Comparison of ENCODE assay signal across 24 cellular contexts in the genomic region with DNA sequence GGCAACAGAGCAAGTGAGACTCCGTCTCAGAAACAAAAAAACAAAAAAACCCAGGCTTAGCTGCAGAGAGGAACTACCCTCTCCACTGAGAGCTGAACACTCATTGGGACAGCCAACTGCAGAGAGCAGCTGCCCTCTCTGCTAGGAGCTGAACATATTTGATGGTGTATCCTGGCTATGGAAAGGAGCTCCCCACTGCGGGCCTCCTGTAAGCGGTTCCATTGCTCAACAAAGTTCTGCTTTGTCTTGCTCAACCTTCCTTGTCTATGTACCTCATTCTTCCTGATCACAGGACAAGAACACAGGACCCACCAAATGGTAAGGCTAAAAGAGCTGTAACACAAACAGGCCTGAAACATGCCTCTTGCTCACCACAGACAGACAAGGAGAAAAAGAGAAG.
DNase-seq lines count a peak whose midpoint lies in the region; ATAC-seq, FAIRE-seq and TF ChIP-seq lines count a peak whose summit lies in the region.
"Had no signal": no experiment of that assay in that cellular context is flagged by ENCODE, and none has a peak within 500 bp of the region (broad histone marks: within the 10 kb centered on the region; RNA-seq: fewer than 3 reads in every experiment).

No MANE protein-coding gene starts in this region.

- H3K4me1 ChIP-seq in HepG2 (ENCODE audit: insufficient read depth, low read length) (no peaks in the 10 kb centered on the region), right lobe of liver (no peaks in the 10 kb centered on the region), neuronal stem cell (ENCODE audit: control insufficient read depth in 2 of 2, insufficient read depth in 1 of 2, low read depth in 1 of 2, low read length in 2 of 2) (no peaks in the 10 kb centered on the region)
- H3K4me1 ChIP-seq: A549; BLaER1 treated with 17β-estradiol and CSF1 and Interleukin-3, amounts not matched to agents 10 nM and 100 nM; Caco-2 had no signal

- TF ChIP-seq EP300 in HepG2 (IDR thresholded peaks at IDR 0.05; ENCODE audit: low read depth in 2 of 2, low read length in 2 of 2) (no peak), HepG2 (CRISPR knock-in tag; IDR thresholded peaks at IDR 0.05; ENCODE audit: borderline replicate concordance) (no peak)

- no TSS peak for BruUV-seq in HepG2 (replicated peaks; lab: Mats Ljungman, UMichigan)

- no peak overlapping the region for H3K9ac ChIP-seq in HepG2 (ENCODE audit: insufficient read depth, low read depth, low read length)
- no peak overlapping the region for H3K9ac ChIP-seq in neuronal stem cell (ENCODE audit: low read depth, low read length, poor library complexity)
- H3K9ac ChIP-seq: BLaER1 treated with 17β-estradiol and CSF1 and Interleukin-3, amounts not matched to agents 10 nM and 100 nM had no signal

- no peak overlapping the region for H4K91ac ChIP-seq in neuronal stem cell (ENCODE audit: low read depth, low read length, poor library complexity)

- H3K27ac Mint-ChIP-seq in stimulated activated naive B cell treated with anti-CD40 and anti-IgM and Interleukin-4, amounts not matched to agents 10 μg/mL and 1 μg/mL and 100 μg/mL, for 72 hours, result no peak overlapping the region
- H3K27ac Mint-ChIP-seq: B cell; CD4-positive, alpha-beta T cell; CD8-positive, alpha-beta T cell had no signal

- DNase-seq in HepG2 (ENCODE audit: low spot score) (no peak), right lobe of liver (no peak), NB4 (ENCODE audit: low read depth) (peak; percentile 13), SKM-1 treated with dmso at 0.1 percent for 144 hours (lab: John Stamatoyannopoulos, UW; ENCODE audit: unreplicated experiment) (peak; percentile 63), neuronal stem cell (ENCODE audit: low spot score) (no peak), GM13977 (ENCODE audit: low spot score) (no peak), Right ventricle myocardium inferior (ENCODE audit: missing footprints) (no peak)
- no peak for DNase-seq in stimulated activated naive B cell treated with anti-CD40 and anti-IgM and Interleukin-4, amounts not matched to agents 10 μg/mL and 1 μg/mL and 100 μg/mL, for 72 hours
- DNase-seq: AML-193; Caco-2; Calu3; CD4-positive, alpha-beta T cell; CD8-positive, alpha-beta T cell; DMS79 treated with DMSO at 0.1 percent for 48 hours; GF-D8 had no signal

- peaks cover 9 to 21% of the 10 kb centered on the region in 2 donors for H3K9me3 Mint-ChIP-seq in stimulated activated naive B cell treated with anti-CD40 and anti-IgM and Interleukin-4, amounts not matched to agents 10 μg/mL and 1 μg/mL and 100 μg/mL, for 72 hours

- H3K4me2 ChIP-seq in HepG2 (ENCODE audit: low read depth, low read length) (no peak overlapping the region), neuronal stem cell (ENCODE audit: insufficient read depth, low read length, poor library complexity, severe bottlenecking) (no peak overlapping the region)
- H3K4me2 ChIP-seq: A549; BLaER1 treated with 17β-estradiol and CSF1 and Interleukin-3, amounts not matched to agents 10 nM and 100 nM had no signal

- no peak overlapping the region for H3K4me3 Mint-ChIP-seq in stimulated activated naive B cell treated with anti-CD40 and anti-IgM and Interleukin-4, amounts not matched to agents 10 μg/mL and 1 μg/mL and 100 μg/mL, for 72 hours
- H3K4me3 Mint-ChIP-seq: B cell; CD4-positive, alpha-beta T cell; CD8-positive, alpha-beta T cell had no signal

- H2BK12ac ChIP-seq in neuronal stem cell (ENCODE audit: low read length), result no peak overlapping the region

- H3K9me3 ChIP-seq in HepG2 (ENCODE audit: low read length) (no peaks in the 10 kb centered on the region), right lobe of liver (no peaks in the 10 kb centered on the region), neuronal stem cell (replicated peaks in 1 of 2; ENCODE audit: control insufficient read depth in 2 of 2, insufficient read depth in 1 of 2, low read depth in 1 of 2, low read length in 2 of 2) (no peaks in the 10 kb centered on the region)
- H3K9me3 ChIP-seq: Caco-2 had no signal

- no peak overlapping the region for H3K4me3 ChIP-seq in HepG2 (replicated peaks in 1 of 3; ENCODE audit: insufficient read depth in 1 of 3, low read depth in 2 of 3, low read length in 3 of 3)
- no peak overlapping the region for H3K4me3 ChIP-seq in right lobe of liver
- no peak overlapping the region for H3K4me3 ChIP-seq in NB4 (ENCODE audit: low read depth, low read length)
- H3K4me3 ChIP-seq in neuronal stem cell (ENCODE audit: low read length in 2 of 2), result no peak overlapping the region
- H3K4me3 ChIP-seq: A549; BLaER1 treated with 17β-estradiol and CSF1 and Interleukin-3, amounts not matched to agents 10 nM and 100 nM had no signal

- H2AFZ ChIP-seq in HepG2 (ENCODE audit: low read length) (no peak overlapping the region), neuronal stem cell (ENCODE audit: low read length) (no peak overlapping the region)

- CTCF ChIA-PET in HepG2 (lab: Yijun Ruan, JAX; ENCODE audit: low intra/inter-chr PET ratio, low total read pairs), result no interaction called here

- no peaks in the 10 kb centered on the region for H3K36me3 Mint-ChIP-seq in stimulated activated naive B cell treated with anti-CD40 and anti-IgM and Interleukin-4, amounts not matched to agents 10 μg/mL and 1 μg/mL and 100 μg/mL, for 72 hours
- H3K36me3 Mint-ChIP-seq: CD8-positive, alpha-beta T cell had no signal

- no peaks in the 10 kb centered on the region for H3K27me3 Mint-ChIP-seq in stimulated activated naive B cell treated with anti-CD40 and anti-IgM and Interleukin-4, amounts not matched to agents 10 μg/mL and 1 μg/mL and 100 μg/mL, for 72 hours
- H3K27me3 Mint-ChIP-seq: B cell; CD4-positive, alpha-beta T cell had no signal

- no peaks in the 10 kb centered on the region; the same call in 1 of the 2 replicates for H4K20me1 ChIP-seq in HepG2 (ENCODE audit: insufficient read depth, low read length)
- H4K20me1 ChIP-seq: BLaER1 treated with 17β-estradiol and CSF1 and Interleukin-3, amounts not matched to agents 10 nM and 100 nM had no signal

- H3K4ac ChIP-seq in neuronal stem cell (ENCODE audit: low read length), result no peak overlapping the region

- 25% methylated on average over 3 of the region's 3 CpGs for WGBS in HepG2 (ENCODE audit: low lambda C conversion rate)
- 77% methylated on average over 3 of the region's 3 CpGs for WGBS in right lobe of liver (ENCODE audit: insufficient coverage, low coverage, low lambda C conversion rate, missing lambda C conversion rate)
- no CpG with 5 or more reads among the region's 3 CpGs for WGBS in neuronal stem cell (ENCODE audit: extremely low coverage in 2 of 2, insufficient read length in 2 of 2, insufficient replicate concordance in 1 of 2), 2 donors

- H3K79me1 ChIP-seq in neuronal stem cell (ENCODE audit: low read depth, low read length), result no peaks in the 10 kb centered on the region

- no peak for TF ChIP-seq CTCF in HepG2 (CRISPR knock-in tag; IDR thresholded peaks at IDR 0.05)
- no peak for TF ChIP-seq CTCF in right lobe of liver (IDR thresholded peaks at IDR 0.05)
- TF ChIP-seq CTCF in NB4 (IDR thresholded peaks at IDR 0.05; ENCODE audit: low read depth, low read length), result no peak
- TF ChIP-seq CTCF in GM13977 (IDR thresholded peaks at IDR 0.05; ENCODE audit: extremely low read depth, insufficient read depth, missing control alignments), result no peak

- TF ChIP-seq POLR2A in HepG2 (IDR thresholded peaks at IDR 0.05; ENCODE audit: insufficient read depth in 1 of 2, low read depth in 2 of 2, low read length in 2 of 2) (no peak), right lobe of liver (IDR thresholded peaks at IDR 0.05) (no peak), NB4 (IDR thresholded peaks at IDR 0.05; ENCODE audit: extremely low read depth, insufficient read length) (no peak)

- no peak overlapping the region for H2BK15ac ChIP-seq in neuronal stem cell (ENCODE audit: low read length)

- no peak overlapping the region for H2BK5ac ChIP-seq in neuronal stem cell (ENCODE audit: low read length)

- no peak overlapping the region for H4K8ac ChIP-seq in neuronal stem cell (ENCODE audit: low read depth, low read length)

- no peak overlapping the region for H3K23ac ChIP-seq in neuronal stem cell (ENCODE audit: low read depth, low read length, poor library complexity)

- H2AK5ac ChIP-seq in neuronal stem cell (ENCODE audit: low read depth, low read length), result no peak overlapping the region

- no peaks in the 10 kb centered on the region for H3K79me2 ChIP-seq in HepG2 (ENCODE audit: insufficient read depth, low read length)

- H3K14ac ChIP-seq in neuronal stem cell (ENCODE audit: low read length), result no peak overlapping the region

- H3K4me1 Mint-ChIP-seq in stimulated activated naive B cell treated with anti-CD40 and anti-IgM and Interleukin-4, amounts not matched to agents 10 μg/mL and 1 μg/mL and 100 μg/mL, for 72 hours, result no peaks in the 10 kb centered on the region
- H3K4me1 Mint-ChIP-seq: B cell had no signal

- H2BK120ac ChIP-seq in neuronal stem cell (ENCODE audit: low read depth, low read length), result no peak overlapping the region

- H3K27me3 ChIP-seq in HepG2 (ENCODE audit: control insufficient read depth in 1 of 2, insufficient read depth in 2 of 2, low read length in 2 of 2) (no peaks in the 10 kb centered on the region), right lobe of liver (no peaks in the 10 kb centered on the region), neuronal stem cell (ENCODE audit: control insufficient read depth in 3 of 3, insufficient read depth in 3 of 3, low read depth in 1 of 3, low read length in 3 of 3) (no peaks in the 10 kb centered on the region)
- H3K27me3 ChIP-seq: BLaER1 treated with 17β-estradiol and CSF1 and Interleukin-3, amounts not matched to agents 10 nM and 100 nM had no signal

- intact Hi-C loops in HepG2 (cut with micrococcal nuclease; ENCODE audit: unreplicated experiment) (no loop called here), right lobe of liver (cut with DNase I) (no loop called here), Right ventricle myocardium inferior (cut with DNase I) (no loop called here)

- TF ChIP-seq RAD21 in HepG2 (CRISPR knock-in tag; IDR thresholded peaks at IDR 0.05), result no peak

- peak; percentile 69 for ATAC-seq in HepG2
- ATAC-seq in right lobe of liver, result no peak
- ATAC-seq in Right ventricle myocardium inferior, result no peak
- ATAC-seq in stimulated activated naive B cell treated with anti-CD40 and anti-IgM and Interleukin-4, amounts not matched to agents 10 μg/mL and 1 μg/mL and 100 μg/mL, for 72 hours (replicated peaks), result no peak
- ATAC-seq: A549; CD8-positive, alpha-beta T cell had no signal

- POLR2A ChIA-PET in HepG2 (lab: Yijun Ruan, JAX), result no interaction called here

- H3K18ac ChIP-seq in neuronal stem cell (ENCODE audit: low read length), result peak overlapping the region; percentile 6

- in situ Hi-C loops in HepG2 (cut with HindIII; ENCODE audit: extremely low pct_ligation_motif_present, low pct_unique_long_range_greater_than_20kb) (no loop called here), GM13977 (cut with MboI; ENCODE audit: low pct_unique_long_range_greater_than_20kb, low sequenced_read_pairs, unreplicated experiment) (no loop called here)

- H3K27ac ChIP-seq in HepG2 (ENCODE audit: extremely low read length, insufficient read depth, low read length) (no peak overlapping the region), right lobe of liver (no peak overlapping the region), neuronal stem cell (replicated peaks; ENCODE audit: low read length) (no peak overlapping the region)
- H3K27ac ChIP-seq: 22Rv1; A549; BLaER1 treated with 17β-estradiol and CSF1 and Interleukin-3, amounts not matched to agents 10 nM and 100 nM; C4-2B had no signal

- FAIRE-seq in HepG2 (lab: Jason Lieb, UNC), result no peak
- FAIRE-seq: A549, D721Med, G401.6, GM12891, GM18507 had no signal

- no peaks in the 10 kb centered on the region for H3K36me3 ChIP-seq in HepG2 (replicated peaks in 1 of 2; ENCODE audit: control insufficient read depth in 1 of 2, insufficient read depth in 2 of 2, low read length in 2 of 2)
- H3K36me3 ChIP-seq in right lobe of liver, result no peaks in the 10 kb centered on the region
- H3K36me3 ChIP-seq in neuronal stem cell (replicated peaks in 1 of 2; ENCODE audit: control insufficient read depth in 2 of 2, insufficient read depth in 2 of 2, low read length in 2 of 2), result no peaks in the 10 kb centered on the region
- H3K36me3 ChIP-seq: BLaER1 treated with 17β-estradiol and CSF1 and Interleukin-3, amounts not matched to agents 10 nM and 100 nM had no signal

Comparison
In these comparisons a context has a peak if more than half of its experiments do, and no peak if none do; other contexts are left out.
1. DNase-seq: peak in NB4 (single experiment) and SKM-1 treated with dmso at 0.1 percent for 144 hours (single experiment); none in HepG2 (single experiment), right lobe of liver (0 of 3), neuronal stem cell (single experiment), GM13977 (single experiment), Right ventricle myocardium inferior (single experiment) and stimulated activated naive B cell treated with anti-CD40 and anti-IgM and Interleukin-4, amounts not matched to agents 10 μg/mL and 1 μg/mL and 100 μg/mL, for 72 hours (single experiment).